ENCODE assay signal across 16 cellular contexts in genomic region chr4:47729086-47729763, GRCh38.
"Had no signal": no experiment of that assay in that cellular context is flagged by ENCODE, and none has a peak within 500 bp of the region (broad histone marks: within the 10 kb centered on the region; RNA-seq: fewer than 3 reads in every experiment).

No MANE protein-coding gene starts in this region.

- DNase-seq: activated CD4-positive, alpha-beta T cell treated with anti-CD3 and anti-CD28 coated beads, Interleukin-2, amount 50 U/mL, for 1 hour; activated CD8-positive, alpha-beta memory T cell treated with anti-CD3 and anti-CD28 coated beads, Interleukin-2, amount 50 U/mL, for 48 hours; activated effector memory CD4-positive, alpha-beta T cell treated with anti-CD3 and anti-CD28 coated beads, Interleukin-2, amount 50 U/mL, for 16 hours; activated naive CD4-positive, alpha-beta T cell treated with anti-CD3 and anti-CD28 coated beads, Interleukin-2, amount 50 U/mL, for 16 hours; activated T-cell treated with anti-CD3 and anti-CD28 coated beads, Interleukin-2, amount 50 U/mL, for 72 hours; effector memory CD8-positive, alpha-beta T cell; mammary epithelial cell; midbrain; sigmoid colon; stimulated activated naive CD4-positive, alpha-beta T cell treated with Interleukin-2 at 50 U/mL for 16 hours; T-helper 1 cell; T-helper 9 cell; thyroid gland had no signal

- H3K36me3 ChIP-seq: sigmoid colon, thyroid gland had no signal

- H3K4me1 ChIP-seq: sigmoid colon, thyroid gland had no signal

- H3K9me3 Mint-ChIP-seq: activated T-cell treated with anti-CD3 and anti-CD28 coated beads, Interleukin-2, amount 50 U/mL, for 72 hours; effector memory CD8-positive, alpha-beta T cell had no signal

- H3K4me3 ChIP-seq: sigmoid colon, thyroid gland had no signal

- ATAC-seq: activated CD4-positive, CD25-positive, alpha-beta regulatory T cell treated with anti-CD3 and anti-CD28 coated beads, Interleukin-2, amount 50 U/mL, for 24 hours; activated T-cell treated with anti-CD3 and anti-CD28 coated beads, Interleukin-2, amount 50 U/mL, for 72 hours; effector memory CD8-positive, alpha-beta T cell had no signal

- H3K9me3 ChIP-seq: sigmoid colon, thyroid gland had no signal

- H3K27ac ChIP-seq: sigmoid colon, thyroid gland had no signal

- FAIRE-seq: astrocyte, urothelium cell line had no signal

- H3K27ac Mint-ChIP-seq: activated T-cell treated with anti-CD3 and anti-CD28 coated beads, Interleukin-2, amount 50 U/mL, for 72 hours; effector memory CD8-positive, alpha-beta T cell had no signal

- H3K4me3 Mint-ChIP-seq: activated T-cell treated with anti-CD3 and anti-CD28 coated beads, Interleukin-2, amount 50 U/mL, for 72 hours; effector memory CD8-positive, alpha-beta T cell had no signal

- H3K27me3 ChIP-seq: sigmoid colon, thyroid gland had no signal
